ENCODE assay signal across 10 cellular contexts in genomic region chr17:61254894-61255293, GRCh38.
"Had no signal": no experiment of that assay in that cellular context is flagged by ENCODE, and none has a peak within 500 bp of the region (broad histone marks: within the 10 kb centered on the region; RNA-seq: fewer than 3 reads in every experiment).

No MANE protein-coding gene starts in this region.

- H3K36me3 ChIP-seq: pancreas, transverse colon had no signal

- H3K9me3 ChIP-seq: pancreas, transverse colon had no signal

- DNase-seq: activated CD4-positive, alpha-beta memory T cell treated with anti-CD3 and anti-CD28 coated beads, Interleukin-2, amount 10 ng/mL, durations not matched to agents 7 days and 5 days; activated CD4-positive, alpha-beta T cell treated with anti-CD3 and anti-CD28 coated beads for 36 hours; activated naive CD4-positive, alpha-beta T cell treated with anti-CD3 and anti-CD28 coated beads, Interleukin-2, amount 50 U/mL, for 16 hours; activated T-cell treated with anti-CD3 and anti-CD28 coated beads, Interleukin-2, amount 50 U/mL, for 24 hours; foreskin fibroblast; pancreas; T-helper 2 cell had no signal

- ATAC-seq: activated CD4-positive, alpha-beta T cell treated with anti-CD3 and anti-CD28 coated beads for 36 hours; left lobe of liver; pancreas; stimulated activated effector memory CD8-positive, alpha-beta T cell treated with anti-CD3 and anti-CD28 coated beads, Interleukin-12 subunit alpha, Interleukin-12 subunit beta, amount 100 ng/mL, for 72 hours had no signal

- H3K4me3 ChIP-seq: pancreas, transverse colon had no signal

- H3K27me3 ChIP-seq: pancreas had no signal

- H3K27ac ChIP-seq: pancreas, transverse colon had no signal
